ENCODE assay signal across 1 cellular context in genomic region chr5:78771260-78772240, GRCh38.
TF ChIP-seq lines count a peak whose summit lies in the region.

No MANE protein-coding gene starts in this region.

TF ChIP-seq in K562, 482 proteins besides CTCF, POLR2A, EP300 and RAD21 (continued from another document and continues in another):
- no peak for TF ChIP-seq RERE (CRISPR knock-in tag; IDR thresholded peaks at IDR 0.05; ENCODE audit: borderline replicate concordance)
- TF ChIP-seq GATAD2B (IDR thresholded peaks at IDR 0.05; ENCODE audit: borderline replicate concordance) = peak; percentile 87
- no peak for TF ChIP-seq HBP1 (CRISPR knock-in tag; IDR thresholded peaks at IDR 0.05)
- TF ChIP-seq NCOA2 (IDR thresholded peaks at IDR 0.05; ENCODE audit: partially characterized antibody in 2 of 2) = peak in 1 of 2 experiments; percentile 61
- TF ChIP-seq RCOR1 (IDR thresholded peaks at IDR 0.05; ENCODE audit: borderline replicate concordance in 1 of 2, low read depth in 2 of 2, low read length in 2 of 2) = peak in 1 of 2 experiments; percentile 97; a peak in 2 of 4 replicates
- TF ChIP-seq JUND (IDR thresholded peaks at IDR 0.05; ENCODE audit: borderline replicate concordance, low read depth, low read length) = peak; percentile 89
- peak; percentile 80; the same call in 2 of the 3 replicates for TF ChIP-seq JUND (tag; IDR thresholded peaks at IDR 0.05; ENCODE audit: borderline replicate concordance, low read depth, low read length)
- TF ChIP-seq POLR2AphosphoS5 (IDR thresholded peaks at IDR 0.05; ENCODE audit: control insufficient read depth, insufficient read depth, low read depth, low read length) = peak; percentile 56
- peak; percentile 80 for TF ChIP-seq MAFK (IDR thresholded peaks at IDR 0.05; ENCODE audit: low read length)
- TF ChIP-seq MAFG (tag; conservative IDR thresholded peaks at IDR 0.05) = peak; percentile 89
- peak; percentile 24; the same call in 1 of the 2 replicates for TF ChIP-seq PKNOX1 (IDR thresholded peaks at IDR 0.05)
- TF ChIP-seq PHB2 (IDR thresholded peaks at IDR 0.05; ENCODE audit: low read depth) = peak; percentile 76
- peak; percentile 94 to 95 for TF ChIP-seq KDM1A (IDR thresholded peaks at IDR 0.05)
- TF ChIP-seq ZBTB2 (IDR thresholded peaks at IDR 0.05) = peak; percentile 83; the same call in 1 of the 2 replicates
- TF ChIP-seq HDAC1 (IDR thresholded peaks at IDR 0.05) = peak in 1 of 2 experiments; percentile 90; a peak in 3 of 4 replicates
- TF ChIP-seq ILF3 (IDR thresholded peaks at IDR 0.05; ENCODE audit: borderline replicate concordance) = peak; percentile 44; the same call in 1 of the 2 replicates
- TF ChIP-seq NFE2 (IDR thresholded peaks at IDR 0.05; ENCODE audit: low read depth) = peak; percentile 92
- TF ChIP-seq CREB3 (tag; conservative IDR thresholded peaks at IDR 0.05; ENCODE audit: low read depth) = no peak
- no peak for TF ChIP-seq ZNF263 (CRISPR knock-in tag; IDR thresholded peaks at IDR 0.05; ENCODE audit: borderline replicate concordance)
- TF ChIP-seq ZBTB40 (IDR thresholded peaks at IDR 0.05) = 0 out of 2 replicates have a peak, but pooled peaks have one; percentile 26
- TF ChIP-seq ZBTB40 (CRISPR knock-in tag; IDR thresholded peaks at IDR 0.05) = no peak
- peak; percentile 25; the same call in 1 of the 2 replicates for TF ChIP-seq CREM (IDR thresholded peaks at IDR 0.05; ENCODE audit: low read depth)
- TF ChIP-seq ZNF184 (CRISPR knock-in tag; IDR thresholded peaks at IDR 0.05) = no peak
- TF ChIP-seq HES1 (IDR thresholded peaks at IDR 0.05; ENCODE audit: low read depth) = 0 out of 2 replicates have a peak, but pooled peaks have one; percentile 44
- no peak for TF ChIP-seq SRSF9 (IDR thresholded peaks at IDR 0.05; ENCODE audit: borderline replicate concordance, low read depth, low read length)
- no peak for TF ChIP-seq XRCC3 (IDR thresholded peaks at IDR 0.05)
- TF ChIP-seq CXXC5 (CRISPR knock-in tag; IDR thresholded peaks at IDR 0.05) = peak; percentile 47; the same call in 1 of the 2 replicates
- TF ChIP-seq NR2C1 (IDR thresholded peaks at IDR 0.05) = peak; percentile 62
- TF ChIP-seq NR2C1 (tag; IDR thresholded peaks at IDR 0.05) = peak; percentile 63; the same call in 1 of the 2 replicates
- TF ChIP-seq COPS2 (conservative IDR thresholded peaks at IDR 0.05) = no peak
- peak; percentile 98 for TF ChIP-seq DPF2 (IDR thresholded peaks at IDR 0.05)
- no peak for TF ChIP-seq HNRNPK (IDR thresholded peaks at IDR 0.05; ENCODE audit: low read depth, low read length, poor library complexity, severe bottlenecking)
- peak; percentile 71 for TF ChIP-seq HDAC3 (IDR thresholded peaks at IDR 0.05; ENCODE audit: borderline replicate concordance, partially characterized antibody)
- no peak for TF ChIP-seq ZNF347 (CRISPR knock-in tag; IDR thresholded peaks at IDR 0.05; ENCODE audit: low read depth)
- TF ChIP-seq JUN (IDR thresholded peaks at IDR 0.05; ENCODE audit: borderline replicate concordance, low read depth, low read length) = 0 out of 2 replicates have a peak, but pooled peaks have one; percentile 61
- TF ChIP-seq JUN (CRISPR knock-in tag; IDR thresholded peaks at IDR 0.05; ENCODE audit: borderline replicate concordance) = no peak
- no peak for TF ChIP-seq TAF1 (IDR thresholded peaks at IDR 0.05; ENCODE audit: control insufficient read depth, extremely low read depth, insufficient read depth, low read length, severe bottlenecking)
- TF ChIP-seq HNRNPH1 (optimal IDR thresholded peaks at IDR 0.05; ENCODE audit: low read depth, low read length) = no peak
- no peak for TF ChIP-seq BRCA1 (IDR thresholded peaks at IDR 0.05)
- no peak for TF ChIP-seq BRCA1 (CRISPR knock-in tag; IDR thresholded peaks at IDR 0.05)
- no peak for TF ChIP-seq HNRNPL (IDR thresholded peaks at IDR 0.05; ENCODE audit: low read depth, low read length)
- 0 out of 2 replicates have a peak, but pooled peaks have one; percentile 20 for TF ChIP-seq RAD51 (IDR thresholded peaks at IDR 0.05; ENCODE audit: borderline replicate concordance, low read depth)
- TF ChIP-seq ZNF316 (IDR thresholded peaks at IDR 0.05) = peak; percentile 94
- peak; percentile 88 for TF ChIP-seq CBFA2T2 (conservative IDR thresholded peaks at IDR 0.05)
- peak; percentile 88 for TF ChIP-seq NCOR1 (IDR thresholded peaks at IDR 0.05)
